ENCODE assay signal across 1 cellular context in the genomic region with DNA sequence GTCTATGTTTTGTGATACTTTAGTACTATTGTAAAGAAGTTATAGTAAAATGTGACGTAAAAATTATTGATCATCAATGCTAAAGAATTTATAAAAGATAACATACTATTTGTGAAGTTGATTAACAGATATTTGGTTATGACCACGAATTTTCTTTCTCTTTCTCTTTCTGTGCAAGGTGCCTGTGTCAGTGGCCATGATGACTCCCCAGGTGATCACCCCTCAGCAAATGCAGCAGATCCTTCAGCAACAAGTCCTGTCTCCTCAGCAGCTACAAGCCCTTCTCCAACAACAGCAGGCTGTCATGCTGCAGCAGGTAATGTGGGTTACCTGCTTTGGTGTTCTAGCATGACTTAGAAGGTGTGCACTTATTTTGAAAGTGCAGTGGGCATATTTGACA.
TF ChIP-seq lines count a peak whose summit lies in the region.

No MANE protein-coding gene starts in this region.

TF ChIP-seq in HepG2, 621 proteins besides CTCF, POLR2A, EP300 and RAD21:
- TF ChIP-seq CREB1 (IDR thresholded peaks at IDR 0.05) (0 out of 2 replicates have a peak, but pooled peaks have one; percentile 9), CREB1 (CRISPR knock-in tag; IDR thresholded peaks at IDR 0.05) (no peak), BRD4 (CRISPR knock-in tag; IDR thresholded peaks at IDR 0.05) (no peak)
